15 cellular contexts compared by ENCODE assay signal in the genomic region with DNA sequence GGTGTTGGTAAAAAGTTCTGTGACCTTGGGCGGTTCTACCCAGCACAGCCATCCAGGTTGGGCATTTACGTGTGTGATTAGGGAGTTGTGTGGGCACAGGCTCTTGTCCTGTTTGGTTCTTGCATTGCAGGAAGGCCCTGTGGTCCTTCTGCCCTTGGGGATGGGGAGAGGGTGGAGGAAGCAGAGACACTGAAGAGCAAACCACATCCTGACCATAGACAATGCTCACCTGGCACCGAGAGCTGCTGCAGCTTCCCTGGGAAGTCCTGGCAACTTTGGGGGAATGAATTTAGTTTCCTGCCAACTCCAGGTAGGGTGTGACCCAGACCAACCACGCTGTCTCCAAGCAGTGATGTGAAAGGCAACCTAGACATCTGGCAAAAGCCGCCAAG. TPM values are rescaled to one million over a fixed set of nuclear protein-coding genes. Genes with fewer than 3 reads are reported as not detected.
DNase-seq lines count a peak whose midpoint lies in the region; ATAC-seq and TF ChIP-seq lines count a peak whose summit lies in the region.
"Had no signal": no experiment of that assay in that cellular context is flagged by ENCODE, and none has a peak within 500 bp of the region (broad histone marks: within the 10 kb centered on the region; RNA-seq: fewer than 3 reads in every experiment).

No MANE protein-coding gene starts in this region.

- no peaks in the 10 kb centered on the region for H3F3A ChIP-seq in Loucy (ENCODE audit: low read depth)

- peaks cover 31% of the 10 kb centered on the region for H3K4me1 Mint-ChIP-seq in activated naive CD8-positive, alpha-beta T cell treated with anti-CD3 and anti-CD28 coated beads, Interleukin-2, amount 10 ng/mL, durations not matched to agents 7 days and 5 days
- peaks cover 8% of the 10 kb centered on the region for H3K4me1 Mint-ChIP-seq in activated naive CD8-positive, alpha-beta T cell treated with anti-CD3 and anti-CD28 coated beads for 36 hours
- H3K4me1 Mint-ChIP-seq in naive thymus-derived CD4-positive, alpha-beta T cell, result peaks cover 0 to 15% (median 6%) of the 10 kb centered on the region in 7 donors
- H3K4me1 Mint-ChIP-seq: B cell had no signal

- peak overlapping the region; percentile 16 for H3K27ac ChIP-seq in naive thymus-derived CD4-positive, alpha-beta T cell (ENCODE audit: low read depth, low read length)

- peak; percentile 87 for ATAC-seq in activated naive CD8-positive, alpha-beta T cell treated with anti-CD3 and anti-CD28 coated beads, Interleukin-2, amount 10 ng/mL, durations not matched to agents 7 days and 5 days (ENCODE audit: low read depth)
- no peak for ATAC-seq in naive thymus-derived CD4-positive, alpha-beta T cell
- ATAC-seq: PC-3 had no signal

- H4K20me1 ChIP-seq in Loucy (ENCODE audit: insufficient read depth, low read length, poor library complexity, severe bottlenecking), result no peaks in the 10 kb centered on the region

- POLR2A ChIA-PET in activated naive CD8-positive, alpha-beta T cell treated with anti-CD3 and anti-CD28 coated beads, Interleukin-2, amount 10 ng/mL, durations not matched to agents 7 days and 5 days (lab: Charles Lee), result interaction anchor here (2.1 to 2.4 kb wide), 2 partner anchors 12 to 55 kb away, joined by 6 to 16 read pairs; a partner anchor contains a TSS
- POLR2A ChIA-PET in naive thymus-derived CD4-positive, alpha-beta T cell (lab: Charles Lee), result interaction anchor here (0.7 kb wide), 1 partner anchor 9 kb away, joined by 3 read pairs; no protein-coding TSS in a partner anchor

- no peak for TF ChIP-seq CTCF in Loucy (conservative IDR thresholded peaks at IDR 0.05; ENCODE audit: low read length)
- no peak for TF ChIP-seq CTCF in BE2C (IDR thresholded peaks at IDR 0.05; ENCODE audit: low read depth, low read length)

- peak overlapping the region; percentile 42 for H3K9ac ChIP-seq in Loucy (ENCODE audit: low read depth, low read length, poor library complexity, severe bottlenecking)

- CTCF ChIA-PET in naive thymus-derived CD4-positive, alpha-beta T cell (lab: Charles Lee), result no interaction called here

- H3K9me3 Mint-ChIP-seq in activated naive CD8-positive, alpha-beta T cell treated with anti-CD3 and anti-CD28 coated beads, Interleukin-2, amount 10 ng/mL, durations not matched to agents 7 days and 5 days, result peaks cover 1% of the 10 kb centered on the region
- H3K9me3 Mint-ChIP-seq in activated naive CD8-positive, alpha-beta T cell treated with anti-CD3 and anti-CD28 coated beads for 36 hours, result no peaks in the 10 kb centered on the region
- peaks cover 0 to 1% (median 0%) of the 10 kb centered on the region in 11 donors for H3K9me3 Mint-ChIP-seq in naive thymus-derived CD4-positive, alpha-beta T cell

- peaks cover 38% of the 10 kb centered on the region for H3K27me3 Mint-ChIP-seq in activated naive CD8-positive, alpha-beta T cell treated with anti-CD3 and anti-CD28 coated beads, Interleukin-2, amount 10 ng/mL, durations not matched to agents 7 days and 5 days
- peaks cover 9% of the 10 kb centered on the region for H3K27me3 Mint-ChIP-seq in activated naive CD8-positive, alpha-beta T cell treated with anti-CD3 and anti-CD28 coated beads for 36 hours
- peaks cover 3 to 47% (median 26%) of the 10 kb centered on the region in 5 donors for H3K27me3 Mint-ChIP-seq in naive thymus-derived CD4-positive, alpha-beta T cell

- DNase-seq in activated naive CD8-positive, alpha-beta T cell treated with anti-CD3 and anti-CD28 coated beads, Interleukin-2, amount 10 ng/mL, durations not matched to agents 7 days and 5 days, result no peak
- DNase-seq in activated naive CD8-positive, alpha-beta T cell treated with anti-CD3 and anti-CD28 coated beads for 36 hours, result no peak
- DNase-seq in naive thymus-derived CD4-positive, alpha-beta T cell, result no peak
- DNase-seq in ureter (ENCODE audit: low spot score) (peak; percentile 29), occipital lobe (lab: John Stamatoyannopoulos, UW) (no peak), BE2C (no peak)
- DNase-seq: COR-L47, H7, KG1, NCI-H1092, NCI-H345, NCI-H526 treated with DMSO at 0.1 percent for 48 hours, PC-3 had no signal

- no peak overlapping the region for H2AFZ ChIP-seq in Loucy (ENCODE audit: low read length)

- H3K4me2 ChIP-seq in Loucy (ENCODE audit: low read depth, low read length, poor library complexity, severe bottlenecking), result peak overlapping the region; percentile 28

- intact Hi-C loops in naive thymus-derived CD4-positive, alpha-beta T cell (cut with micrococcal nuclease), result no loop called here

- no peaks in the 10 kb centered on the region for H3K9me3 ChIP-seq in Loucy (ENCODE audit: insufficient read depth, low read depth, low read length)
- no peaks in the 10 kb centered on the region for H3K9me3 ChIP-seq in naive thymus-derived CD4-positive, alpha-beta T cell (ENCODE audit: control insufficient read depth in 2 of 3, low read length in 3 of 3)
- no peaks in the 10 kb centered on the region; the same call in 1 of the 2 replicates for H3K9me3 ChIP-seq in BE2C

- H3K4me3 Mint-ChIP-seq in activated naive CD8-positive, alpha-beta T cell treated with anti-CD3 and anti-CD28 coated beads, Interleukin-2, amount 10 ng/mL, durations not matched to agents 7 days and 5 days, result peak overlapping the region; percentile 49
- no peak overlapping the region for H3K4me3 Mint-ChIP-seq in activated naive CD8-positive, alpha-beta T cell treated with anti-CD3 and anti-CD28 coated beads for 36 hours
- peak overlapping the region in 1 of 10 donors; percentile 21 for H3K4me3 Mint-ChIP-seq in naive thymus-derived CD4-positive, alpha-beta T cell
- H3K4me3 Mint-ChIP-seq: B cell had no signal

- no peaks in the 10 kb centered on the region for H3K36me3 Mint-ChIP-seq in activated naive CD8-positive, alpha-beta T cell treated with anti-CD3 and anti-CD28 coated beads, Interleukin-2, amount 10 ng/mL, durations not matched to agents 7 days and 5 days
- H3K36me3 Mint-ChIP-seq in activated naive CD8-positive, alpha-beta T cell treated with anti-CD3 and anti-CD28 coated beads for 36 hours, result no peaks in the 10 kb centered on the region
- H3K36me3 Mint-ChIP-seq in naive thymus-derived CD4-positive, alpha-beta T cell, result no peaks in the 10 kb centered on the region

- H3K27me3 ChIP-seq in Loucy (ENCODE audit: insufficient read depth, low read length, poor library complexity, severe bottlenecking) (no peaks in the 10 kb centered on the region), BE2C (peaks cover 32% of the 10 kb centered on the region)
- no peaks in the 10 kb centered on the region for H3K27me3 ChIP-seq in naive thymus-derived CD4-positive, alpha-beta T cell (ENCODE audit: control insufficient read depth in 2 of 2, insufficient read depth in 2 of 2, low read length in 2 of 2)

- no peak overlapping the region for H3K4me3 ChIP-seq in Loucy (ENCODE audit: low read length, poor library complexity, severe bottlenecking)
- H3K4me3 ChIP-seq in naive thymus-derived CD4-positive, alpha-beta T cell (ENCODE audit: low read length), result no peak overlapping the region
- H3K4me3 ChIP-seq in BE2C (ENCODE audit: low read depth, low read length), result no peak overlapping the region

- H3K9me2 ChIP-seq in Loucy (replicated peaks; ENCODE audit: low read depth, low read length), result no peaks in the 10 kb centered on the region

- H3K27ac Mint-ChIP-seq in activated naive CD8-positive, alpha-beta T cell treated with anti-CD3 and anti-CD28 coated beads, Interleukin-2, amount 10 ng/mL, durations not matched to agents 7 days and 5 days, result peak overlapping the region; percentile 54
- H3K27ac Mint-ChIP-seq in activated naive CD8-positive, alpha-beta T cell treated with anti-CD3 and anti-CD28 coated beads for 36 hours, result no peak overlapping the region
- H3K27ac Mint-ChIP-seq in naive thymus-derived CD4-positive, alpha-beta T cell, result peak overlapping the region in 2 of 9 donors; percentile 32 to 63
- H3K27ac Mint-ChIP-seq: B cell had no signal

- no peaks in the 10 kb centered on the region; the same call in 1 of the 2 replicates for H3K79me2 ChIP-seq in Loucy (ENCODE audit: insufficient read depth, low read length)

- H3K36me3 ChIP-seq in Loucy (ENCODE audit: insufficient read depth, low read length) (no peaks in the 10 kb centered on the region), BE2C (no peaks in the 10 kb centered on the region)
- H3K36me3 ChIP-seq in naive thymus-derived CD4-positive, alpha-beta T cell (ENCODE audit: control insufficient read depth in 2 of 3, insufficient read depth in 3 of 3, low read length in 3 of 3), result no peaks in the 10 kb centered on the region

- H3K4me1 ChIP-seq in Loucy (ENCODE audit: insufficient read depth, low read length, poor library complexity, severe bottlenecking), result peaks cover 41% of the 10 kb centered on the region
- peaks cover 0 to 6% of the 10 kb centered on the region in 2 donors for H3K4me1 ChIP-seq in naive thymus-derived CD4-positive, alpha-beta T cell (ENCODE audit: control insufficient read depth in 2 of 2, insufficient read depth in 2 of 2, low read length in 2 of 2)
- H3K4me1 ChIP-seq in BE2C, result no peaks in the 10 kb centered on the region

RNA-seq across cellular contexts. Expression of a gene that starts 25.7 kb away (rescaled TPM):
- total RNA-seq in activated naive CD8-positive, alpha-beta T cell treated with anti-CD3 and anti-CD28 coated beads, Interleukin-2, amount 10 ng/mL, durations not matched to agents 7 days and 5 days, result 100 to 1,000 TPM; 128 to 143 TPM
- total RNA-seq in activated naive CD8-positive, alpha-beta T cell treated with anti-CD3 and anti-CD28 coated beads for 36 hours, result 100 to 1,000 TPM; 119 to 125 TPM
- total RNA-seq in naive thymus-derived CD4-positive, alpha-beta T cell, result 100 to 1,000 TPM in 1 of 5 experiments, 10 to 100 TPM in 4; 64.4 to 133 (median 69.0) TPM
- polyA plus RNA-seq in naive thymus-derived CD4-positive, alpha-beta T cell, result 10 to 100 TPM; 16.5 to 46.1 TPM
- total RNA-seq in ureter (104 TPM), occipital lobe (61.9 TPM)
- polyA plus RNA-seq in BE2C (2012; ENCODE audit: insufficient read depth, insufficient read length, low read depth), result 649 TPM
